7 cellular contexts compared by ENCODE assay signal in the genomic region with DNA sequence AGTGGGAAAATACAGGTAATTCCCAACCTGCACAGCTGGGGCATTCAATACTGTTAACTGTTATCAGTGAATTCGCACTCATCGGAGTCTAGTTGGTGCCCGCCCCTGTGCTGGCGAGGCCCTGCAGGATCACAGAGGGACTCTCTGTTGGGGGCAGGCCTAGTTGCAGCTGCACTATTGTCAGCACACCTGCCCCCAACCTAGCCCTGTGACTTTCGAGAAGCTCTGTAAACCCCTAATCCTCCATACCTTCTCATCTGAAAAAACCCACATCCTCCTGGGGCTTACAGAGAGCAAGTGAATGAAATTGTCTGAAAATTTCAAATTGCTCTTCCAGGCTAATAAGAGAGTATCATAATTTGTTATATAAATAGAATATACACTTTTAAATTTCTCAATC.
DNase-seq lines count a peak whose midpoint lies in the region; ATAC-seq, FAIRE-seq and TF ChIP-seq lines count a peak whose summit lies in the region.

No MANE protein-coding gene starts in this region.

- TF ChIP-seq CTCF in pancreas (IDR thresholded peaks at IDR 0.05), result no peak
- no peak for TF ChIP-seq CTCF in MCF 10A (IDR thresholded peaks at IDR 0.05; ENCODE audit: unreplicated experiment)

- WGBS in pancreas, 2 donors, result 75 to 89% methylated on average over 5 of the region's 5 CpGs

- H3K27ac Mint-ChIP-seq in MCF 10A (ENCODE audit: low read depth, unreplicated experiment), result no peak overlapping the region

- H3K9me3 ChIP-seq in pancreas, result no peaks in the 10 kb centered on the region

- no TSS peak for BruUV-seq in MCF 10A (replicated peaks; lab: Mats Ljungman, UMichigan)

- H3K4me1 ChIP-seq in pancreas, result no peaks in the 10 kb centered on the region

- H3K4me3 ChIP-seq in pancreas, result no peak overlapping the region

- intact Hi-C loops in pancreas (cut with DNase I) (no loop called here), MCF 10A (cut with micrococcal nuclease) (no loop called here)

- no peaks in the 10 kb centered on the region for H3K36me3 ChIP-seq in pancreas

- POLR2A ChIA-PET in MCF 10A (lab: Yijun Ruan, JAX), result no interaction called here

- no peaks in the 10 kb centered on the region for H3K9me3 Mint-ChIP-seq in MCF 10A (ENCODE audit: unreplicated experiment)

- no peaks in the 10 kb centered on the region for H3K27me3 Mint-ChIP-seq in MCF 10A (ENCODE audit: insufficient read depth, unreplicated experiment)

- no peak for FAIRE-seq in pancreas (lab: Jason Lieb, UNC)

- H3K4me3 Mint-ChIP-seq in MCF 10A (ENCODE audit: unreplicated experiment), result no peak overlapping the region

- H3K36me3 Mint-ChIP-seq in MCF 10A (ENCODE audit: insufficient read depth, unreplicated experiment), result no peaks in the 10 kb centered on the region

- ATAC-seq in GM19025 (IDR thresholded peaks at IDR 0.05; ENCODE audit: low read depth, unreplicated experiment) (peak; percentile 44), HG02588 (IDR thresholded peaks at IDR 0.05; ENCODE audit: unreplicated experiment) (peak; percentile 60), pancreas (no peak)

- H3K4me1 Mint-ChIP-seq in MCF 10A (ENCODE audit: insufficient read depth, unreplicated experiment), result peaks cover 25% of the 10 kb centered on the region

- DNase-seq in NCI-H69 (lab: John Stamatoyannopoulos, UW) (peak; percentile 20), pancreas (no peak), MCF 10A (ENCODE audit: unreplicated experiment) (no peak), inferior parietal cortex (ENCODE audit: extremely low spot score) (no peak)
- peak; percentile 22 for DNase-seq in stimulated activated CD4-positive, alpha-beta T cell treated with anti-CD3 and anti-CD28 coated beads, Interleukin-1b, Interleukin-23, amount 100 ng/mL, for 48 hours

- H3K27me3 ChIP-seq in pancreas, result no peaks in the 10 kb centered on the region

- no peak overlapping the region for H3K27ac ChIP-seq in pancreas

- CTCF ChIA-PET in MCF 10A (lab: Yijun Ruan, JAX), result interaction anchor here (1.3 kb wide), 1 partner anchor 258 kb away, joined by 7 read pairs; no protein-coding TSS in a partner anchor

Comparison
In these comparisons a context has a peak if more than half of its experiments do, and no peak if none do; other contexts are left out.
1. ATAC-seq: peak in GM19025 (single experiment) and HG02588 (single experiment); none in pancreas (0 of 4).
2. DNase-seq: peak in NCI-H69 (single experiment) and stimulated activated CD4-positive, alpha-beta T cell treated with anti-CD3 and anti-CD28 coated beads, Interleukin-1b, Interleukin-23, amount 100 ng/mL, for 48 hours (single experiment); none in pancreas (0 of 6), MCF 10A (single experiment) and inferior parietal cortex (single experiment).